Comparison of ENCODE assay signal across 32 cellular contexts in the genomic region with DNA sequence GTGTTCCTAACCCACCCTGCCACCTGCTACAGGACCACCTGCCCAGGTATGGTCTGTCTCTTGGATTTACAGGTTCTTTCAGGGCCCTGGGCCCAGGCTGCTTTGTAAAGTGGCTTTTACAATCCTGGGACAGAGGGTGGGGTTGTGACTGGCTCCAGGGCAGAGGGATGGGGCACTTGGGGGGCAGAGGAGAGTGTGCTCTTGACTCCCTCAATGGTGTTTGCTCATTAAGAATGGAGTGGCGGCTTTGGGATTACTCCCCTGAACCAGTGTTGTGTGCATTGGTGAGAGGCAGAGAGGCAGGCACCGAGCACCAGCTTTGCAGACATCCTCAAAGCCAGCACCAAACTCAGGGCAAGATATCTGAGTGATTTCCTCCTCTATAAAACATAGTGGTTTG. TPM values are rescaled to one million over a fixed set of nuclear protein-coding genes. Genes with fewer than 3 reads are reported as not detected.
"Had no signal": no experiment of that assay in that cellular context is flagged by ENCODE, and none has a peak within 500 bp of the region (broad histone marks: within the 10 kb centered on the region; RNA-seq: fewer than 3 reads in every experiment).

No MANE protein-coding gene starts in this region.

- H3K27me3 ChIP-seq: ascending aorta, body of pancreas had no signal

- H3K4me1 Mint-ChIP-seq: activated naive CD8-positive, alpha-beta T cell treated with anti-CD3 and anti-CD28 coated beads, Interleukin-2, amount 50 U/mL, for 24 hours; central memory CD8-positive, alpha-beta T cell; T-helper 17 cell; WTC11 had no signal

- H3K27ac ChIP-seq: ascending aorta, body of pancreas had no signal

- DNase-seq: activated CD4-positive, alpha-beta T cell treated with anti-CD3 and anti-CD28 coated beads for 48 hours; activated CD4-positive, alpha-beta T cell treated with anti-CD3 and anti-CD28 coated beads, Interleukin-2, amount 50 U/mL, for 4 hours; activated CD4-positive, CD25-positive, alpha-beta regulatory T cell treated with anti-CD3 and anti-CD28 coated beads, Interleukin-2, amount 50 U/mL, for 72 hours; activated CD8-positive, alpha-beta memory T cell treated with anti-CD3 and anti-CD28 coated beads, Interleukin-2, amount 50 U/mL, for 48 hours; activated CD8-positive, alpha-beta T cell treated with anti-CD3 and anti-CD28 coated beads, Interleukin-2, amount 10 ng/mL, durations not matched to agents 7 days and 5 days; activated gamma-delta T cell; activated naive CD8-positive, alpha-beta T cell treated with anti-CD3 and anti-CD28 coated beads, Interleukin-2, amount 50 U/mL, for 24 hours; activated T-cell treated with anti-CD3 and anti-CD28 coated beads, Interleukin-2, amount 50 U/mL, for 1 hour; amniotic stem cell; Karpas-422; MM.1S; NCI-H1105; NCI-H1436; NCI-H187; NCI-H2081; NCI-H2171 treated with DMSO at 0.1 percent for 48 hours; NCI-H226; NCI-H526; NCI-H82; SIG-M5; T-helper 17 cell; T-helper 9 cell had no signal

- H3K4me1 ChIP-seq: ascending aorta, body of pancreas had no signal

- H3K9me3 Mint-ChIP-seq: activated naive CD4-positive, alpha-beta T cell treated with anti-CD3 and anti-CD28 coated beads, Interleukin-2, amount 50 U/mL, for 72 hours; activated naive CD8-positive, alpha-beta T cell treated with anti-CD3 and anti-CD28 coated beads, Interleukin-2, amount 50 U/mL, for 24 hours; activated T-helper 1 cell treated with anti-CD3 and anti-CD28 coated beads, Interleukin-12 subunit alpha, Interleukin-12 subunit beta, Interleukin-2, Interleukin-4 antibody, amounts not matched to agents 30 ng/mL and 10 ng/mL and 1 ng/mL, durations not matched to agents 14 hours and 24 hours and 36 hours; central memory CD8-positive, alpha-beta T cell; WTC11 had no signal

- H3K27ac Mint-ChIP-seq: activated CD8-positive, alpha-beta T cell treated with anti-CD3 and anti-CD28 coated beads, Interleukin-2, amount 10 ng/mL, durations not matched to agents 7 days and 5 days; activated naive CD4-positive, alpha-beta T cell treated with anti-CD3 and anti-CD28 coated beads, Interleukin-2, amount 50 U/mL, for 72 hours; activated naive CD8-positive, alpha-beta T cell treated with anti-CD3 and anti-CD28 coated beads, Interleukin-2, amount 50 U/mL, for 24 hours; activated T-helper 1 cell treated with anti-CD3 and anti-CD28 coated beads, Interleukin-12 subunit alpha, Interleukin-12 subunit beta, Interleukin-2, Interleukin-4 antibody, amounts not matched to agents 30 ng/mL and 10 ng/mL and 1 ng/mL, durations not matched to agents 14 hours and 24 hours and 36 hours; T-helper 17 cell; WTC11 had no signal

- H3K9me3 ChIP-seq: ascending aorta, body of pancreas had no signal

- H3K4me3 Mint-ChIP-seq: activated CD8-positive, alpha-beta T cell treated with anti-CD3 and anti-CD28 coated beads, Interleukin-2, amount 10 ng/mL, durations not matched to agents 7 days and 5 days; activated naive CD8-positive, alpha-beta T cell treated with anti-CD3 and anti-CD28 coated beads, Interleukin-2, amount 50 U/mL, for 24 hours; activated T-helper 1 cell treated with anti-CD3 and anti-CD28 coated beads, Interleukin-12 subunit alpha, Interleukin-12 subunit beta, Interleukin-2, Interleukin-4 antibody, amounts not matched to agents 30 ng/mL and 10 ng/mL and 1 ng/mL, durations not matched to agents 14 hours and 24 hours and 36 hours; central memory CD8-positive, alpha-beta T cell; T-helper 17 cell; WTC11 had no signal

- H3K4me3 ChIP-seq: ascending aorta, body of pancreas, K562 had no signal

- H3K27me3 Mint-ChIP-seq: activated naive CD8-positive, alpha-beta T cell treated with anti-CD3 and anti-CD28 coated beads, Interleukin-2, amount 50 U/mL, for 24 hours had no signal

- H3K36me3 ChIP-seq: ascending aorta had no signal

- H3K36me3 Mint-ChIP-seq: activated naive CD4-positive, alpha-beta T cell treated with anti-CD3 and anti-CD28 coated beads, Interleukin-2, amount 50 U/mL, for 72 hours; WTC11 had no signal

RNA-seq across cellular contexts. Expression of a gene that starts 43.5 kb away (rescaled TPM):
- total RNA-seq: activated CD8-positive, alpha-beta T cell treated with anti-CD3 and anti-CD28 coated beads, Interleukin-2, amount 10 ng/mL, durations not matched to agents 7 days and 5 days; activated T-helper 1 cell treated with anti-CD3 and anti-CD28 coated beads, Interleukin-12 subunit alpha, Interleukin-12 subunit beta, Interleukin-2, Interleukin-4 antibody, amounts not matched to agents 30 ng/mL and 10 ng/mL and 1 ng/mL, durations not matched to agents 14 hours and 24 hours and 36 hours; ascending aorta; K562; NCI-H460; OCI-LY7; RPMI7951; T-helper 17 cell had no signal
